In genomic region chr9:134391319-134392231, GRCh38 we compare ENCODE assay signal across 10 cellular contexts.
DNase-seq lines count a peak whose midpoint lies in the region; ATAC-seq and TF ChIP-seq lines count a peak whose summit lies in the region.
"Had no signal": no experiment of that assay in that cellular context is flagged by ENCODE, and none has a peak within 500 bp of the region (broad histone marks: within the 10 kb centered on the region; RNA-seq: fewer than 3 reads in every experiment).

No MANE protein-coding gene starts in this region.

- H3K36me3 Mint-ChIP-seq in WTC11 = no peaks in the 10 kb centered on the region

- TF ChIP-seq CTCF in WTC11 (IDR thresholded peaks at IDR 0.05) = no peak
- no peak for TF ChIP-seq CTCF in SK-N-SH (IDR thresholded peaks at IDR 0.05)
- no peak for TF ChIP-seq CTCF in esophagus muscularis mucosa (IDR thresholded peaks at IDR 0.05)

- no peak for TF ChIP-seq POLR2A in esophagus muscularis mucosa (IDR thresholded peaks at IDR 0.05; ENCODE audit: low read depth)

- no peak overlapping the region for H3K4me3 Mint-ChIP-seq in WTC11
- H3K4me3 Mint-ChIP-seq: nephron had no signal

- DNase-seq in activated effector memory CD4-positive, alpha-beta T cell treated with Interleukin-2 at 50 U/mL for 16 hours = peak; percentile 64
- peak; percentile 64 for DNase-seq in stimulated activated CD4-positive, alpha-beta T cell treated with anti-CD3 and anti-CD28 coated beads, Interleukin-2, amount 100 ng/mL, for 48 hours
- no peak for DNase-seq in WTC11 (ENCODE audit: low spot score)
- DNase-seq in SK-N-SH = no peak
- DNase-seq in esophagus muscularis mucosa (ENCODE audit: extremely low spot score) = no peak

- H3K27me3 ChIP-seq in SK-N-SH (ENCODE audit: insufficient read depth) (no peaks in the 10 kb centered on the region), esophagus muscularis mucosa (no peaks in the 10 kb centered on the region)

- H3K27ac Mint-ChIP-seq in WTC11 = no peak overlapping the region; the same call in 1 of the 2 replicates
- H3K27ac Mint-ChIP-seq: nephron had no signal

- TF ChIP-seq RAD21 in SK-N-SH (IDR thresholded peaks at IDR 0.05; ENCODE audit: low read length) = no peak

- no peaks in the 10 kb centered on the region for H3K9me2 ChIP-seq in SK-N-SH

- no peak overlapping the region for H3K9ac ChIP-seq in SK-N-SH

- no peak overlapping the region for H2AFZ ChIP-seq in SK-N-SH (ENCODE audit: low read depth)

- peaks cover 7% of the 10 kb centered on the region for H3K9me3 Mint-ChIP-seq in WTC11
- H3K9me3 Mint-ChIP-seq: nephron had no signal

- POLR2A ChIA-PET in WTC11 (lab: Charles Lee) = no interaction called here
- POLR2A ChIA-PET in SK-N-SH (lab: Yijun Ruan, JAX) = no interaction called here

- ATAC-seq in GM19455 (IDR thresholded peaks at IDR 0.05; ENCODE audit: unreplicated experiment) = peak; percentile 39
- ATAC-seq in HG03521 (IDR thresholded peaks at IDR 0.05; ENCODE audit: unreplicated experiment) = peak; percentile 42
- no peak for ATAC-seq in WTC11
- ATAC-seq in HG03025 (IDR thresholded peaks at IDR 0.05; ENCODE audit: low FRiP score, unreplicated experiment) = no peak

- peaks cover 41% of the 10 kb centered on the region; the same call in 1 of the 2 replicates for H3K79me2 ChIP-seq in SK-N-SH (ENCODE audit: insufficient read depth)

- H3K4me3 ChIP-seq in SK-N-SH (ENCODE audit: low read depth in 2 of 2, low read length in 1 of 2) = no peak overlapping the region
- H3K4me3 ChIP-seq in esophagus muscularis mucosa = peak overlapping the region in 1 of 4 donors; percentile 22
- H3K4me3 ChIP-seq: SK-N-MC had no signal

- WGBS in SK-N-SH (ENCODE audit: low lambda C conversion rate) = 90% methylated on average over 14 of the region's 35 CpGs
- WGBS in esophagus muscularis mucosa = 71% methylated on average over 19 of the region's 35 CpGs

- H3K4me2 ChIP-seq in SK-N-SH = no peak overlapping the region

- H3K36me3 ChIP-seq in SK-N-SH (replicated peaks in 1 of 2; ENCODE audit: control insufficient read depth in 1 of 2, insufficient read depth in 2 of 2, low read length in 1 of 2) (no peaks in the 10 kb centered on the region), esophagus muscularis mucosa (no peaks in the 10 kb centered on the region)

- no peak overlapping the region for H3K27ac ChIP-seq in SK-N-SH (ENCODE audit: low read depth in 2 of 2, low read length in 1 of 2)
- H3K27ac ChIP-seq in esophagus muscularis mucosa (replicated peaks in 1 of 4) = peak overlapping the region in 1 of 4 donors; percentile 31
- H3K27ac ChIP-seq: SK-N-MC had no signal

- no peaks in the 10 kb centered on the region for H3F3A ChIP-seq in SK-N-SH (replicated peaks; ENCODE audit: insufficient read depth)

- no peaks in the 10 kb centered on the region for H3K9me3 ChIP-seq in SK-N-SH
- H3K9me3 ChIP-seq in esophagus muscularis mucosa = no peaks in the 10 kb centered on the region

- H3K4me1 Mint-ChIP-seq in WTC11 = peaks cover 2% of the 10 kb centered on the region

- H3K4me1 ChIP-seq in SK-N-SH (ENCODE audit: control insufficient read depth in 1 of 2, insufficient read depth in 2 of 2, low read depth in 1 of 2, low read length in 1 of 2) = peaks cover under 1 to 29% of the 10 kb centered on the region in 2 experiments; a peak in 2 of 4 replicates
- H3K4me1 ChIP-seq in esophagus muscularis mucosa = peaks cover 93 to 98% (median 96%) of the 10 kb centered on the region in 4 donors

- intact Hi-C loops in esophagus muscularis mucosa (cut with DNase I) = no loop called here

- CTCF ChIA-PET in WTC11 (lab: Charles Lee) = interaction anchor here (1.1 kb wide), 1 partner anchor 221 kb away, joined by 3 read pairs; no protein-coding TSS in a partner anchor
- CTCF ChIA-PET in SK-N-SH (lab: Yijun Ruan, JAX) = interaction anchor here (1.0 to 1.1 kb wide), 2 partner anchors 12 to 15 kb away, joined by 3 to 5 read pairs; no protein-coding TSS in a partner anchor

- H4K20me1 ChIP-seq in SK-N-SH (ENCODE audit: insufficient read depth) = peaks cover 93% of the 10 kb centered on the region

- TF ChIP-seq EP300 in SK-N-SH (IDR thresholded peaks at IDR 0.05; ENCODE audit: borderline replicate concordance in 1 of 2, low read depth in 1 of 2, low read length in 1 of 2) = no peak
- TF ChIP-seq EP300 in esophagus muscularis mucosa (IDR thresholded peaks at IDR 0.05) = no peak

- H3K27me3 Mint-ChIP-seq in WTC11 (ENCODE audit: low read depth) = no peaks in the 10 kb centered on the region

TF ChIP-seq in WTC11, 78 proteins besides CTCF, POLR2A, EP300 and RAD21 (continues in another document):
- TF ChIP-seq CREB1 (CRISPR knock-in tag; IDR thresholded peaks at IDR 0.05) = no peak
- TF ChIP-seq E2F1 (CRISPR knock-in tag; IDR thresholded peaks at IDR 0.05) = no peak
- TF ChIP-seq, protein P1, sequence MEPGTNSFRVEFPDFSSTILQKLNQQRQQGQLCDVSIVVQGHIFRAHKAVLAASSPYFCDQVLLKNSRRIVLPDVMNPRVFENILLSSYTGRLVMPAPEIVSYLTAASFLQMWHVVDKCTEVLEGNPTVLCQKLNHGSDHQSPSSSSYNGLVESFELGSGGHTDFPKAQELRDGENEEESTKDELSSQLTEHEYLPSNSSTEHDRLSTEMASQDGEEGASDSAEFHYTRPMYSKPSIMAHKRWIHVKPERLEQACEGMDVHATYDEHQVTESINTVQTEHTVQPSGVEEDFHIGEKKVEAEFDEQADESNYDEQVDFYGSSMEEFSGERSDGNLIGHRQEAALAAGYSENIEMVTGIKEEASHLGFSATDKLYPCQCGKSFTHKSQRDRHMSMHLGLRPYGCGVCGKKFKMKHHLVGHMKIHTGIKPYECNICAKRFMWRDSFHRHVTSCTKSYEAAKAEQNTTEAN (CRISPR knock-in tag; IDR thresholded peaks at IDR 0.05) = no peak
- no peak for TF ChIP-seq TEAD1 (CRISPR knock-in tag; IDR thresholded peaks at IDR 0.05)

TF ChIP-seq in SK-N-SH, 30 proteins besides CTCF, POLR2A, EP300 and RAD21:
- TF ChIP-seq EZH2phosphoT487 (IDR thresholded peaks at IDR 0.05; ENCODE audit: borderline replicate concordance, low read depth) = no peak
- no peak for TF ChIP-seq MEF2A (IDR thresholded peaks at IDR 0.05; ENCODE audit: borderline replicate concordance, low read depth)
- TF ChIP-seq CHD2 (IDR thresholded peaks at IDR 0.05; ENCODE audit: low read length, partially characterized antibody) = no peak
- no peak for TF ChIP-seq GATA2 (CRISPR knock-in tag; IDR thresholded peaks at IDR 0.05)
- no peak for TF ChIP-seq RCOR1 (IDR thresholded peaks at IDR 0.05; ENCODE audit: low read length)
- no peak for TF ChIP-seq GABPA (IDR thresholded peaks at IDR 0.05; ENCODE audit: low read depth)
- TF ChIP-seq JUND (IDR thresholded peaks at IDR 0.05) = no peak
- no peak for TF ChIP-seq USF2 (IDR thresholded peaks at IDR 0.05; ENCODE audit: borderline replicate concordance, low read depth, low read length)
- no peak for TF ChIP-seq PBX3 (IDR thresholded peaks at IDR 0.05)
- TF ChIP-seq IRF3 (IDR thresholded peaks at IDR 0.05; ENCODE audit: low read depth, low read length) = no peak
- no peak for TF ChIP-seq TEAD4 (IDR thresholded peaks at IDR 0.05; ENCODE audit: borderline replicate concordance, insufficient read depth)
- no peak for TF ChIP-seq FOXM1 (IDR thresholded peaks at IDR 0.05; ENCODE audit: low read depth)
- TF ChIP-seq ELF1 (IDR thresholded peaks at IDR 0.05) = no peak
- TF ChIP-seq FOXJ3 (CRISPR knock-in tag; IDR thresholded peaks at IDR 0.05) = no peak
- TF ChIP-seq POLR2AphosphoS5 (IDR thresholded peaks at IDR 0.05; ENCODE audit: low read depth, low read length) = no peak
- no peak for TF ChIP-seq RFX5 (IDR thresholded peaks at IDR 0.05; ENCODE audit: low read length)
- TF ChIP-seq MXI1 (IDR thresholded peaks at IDR 0.05; ENCODE audit: low read depth, low read length) = no peak
- TF ChIP-seq, protein P2, sequence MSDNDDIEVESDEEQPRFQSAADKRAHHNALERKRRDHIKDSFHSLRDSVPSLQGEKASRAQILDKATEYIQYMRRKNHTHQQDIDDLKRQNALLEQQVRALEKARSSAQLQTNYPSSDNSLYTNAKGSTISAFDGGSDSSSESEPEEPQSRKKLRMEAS (IDR thresholded peaks at IDR 0.05; ENCODE audit: low read depth) = no peak
- no peak for TF ChIP-seq SIN3A (IDR thresholded peaks at IDR 0.05; ENCODE audit: borderline replicate concordance, low read depth, low read length)

Comparison
In these comparisons a context has a peak if more than half of its experiments do, and no peak if none do; other contexts are left out.
1. ATAC-seq: peak in GM19455 (single experiment) and HG03521 (single experiment); none in WTC11 (single experiment) and HG03025 (single experiment).
2. DNase-seq: peak in activated effector memory CD4-positive, alpha-beta T cell treated with Interleukin-2 at 50 U/mL for 16 hours (single experiment) and stimulated activated CD4-positive, alpha-beta T cell treated with anti-CD3 and anti-CD28 coated beads, Interleukin-2, amount 100 ng/mL, for 48 hours (2 of 2); none in WTC11 (single experiment), SK-N-SH (single experiment) and esophagus muscularis mucosa (single experiment).